8 cellular contexts compared by ENCODE assay signal in genomic region chr9:13568851-13569618, GRCh38.
A peak's percentile ranks its signal among the peaks of the same experiment; 100 is the strongest.
DNase-seq lines count a peak whose midpoint lies in the region; ATAC-seq and TF ChIP-seq lines count a peak whose summit lies in the region.

No MANE protein-coding gene starts in this region.

- H3K4me1 Mint-ChIP-seq in natural killer cell, result no peaks in the 10 kb centered on the region

- no peaks in the 10 kb centered on the region for H3K27me3 Mint-ChIP-seq in natural killer cell (ENCODE audit: low read depth in 2 of 2)

- peak overlapping the region in 3 of 4 experiments; percentile 22 to 40 (median 35) for H3K4me3 ChIP-seq in fibroblast of lung (replicated peaks in 1 of 4; ENCODE audit: control extremely low read depth in 1 of 4, insufficient read depth in 1 of 4, low read depth in 3 of 4, low read length in 4 of 4)

- H3K79me2 ChIP-seq in fibroblast of lung (ENCODE audit: control insufficient read depth, insufficient read depth, low read length), result no peaks in the 10 kb centered on the region

- H3K9me3 ChIP-seq in fibroblast of lung (ENCODE audit: control insufficient read depth, insufficient read depth, low read depth, low read length), result no peaks in the 10 kb centered on the region

- peaks cover 3 to 4% of the 10 kb centered on the region in 2 donors for H3K9me3 Mint-ChIP-seq in natural killer cell

- no peaks in the 10 kb centered on the region for H3K27me3 ChIP-seq in fibroblast of lung (ENCODE audit: control insufficient read depth, insufficient read depth, low read length)

- H3K4me3 Mint-ChIP-seq in natural killer cell, result no peak overlapping the region

- no peaks in the 10 kb centered on the region for H3K36me3 Mint-ChIP-seq in natural killer cell

- peak overlapping the region; percentile 84 for H2AFZ ChIP-seq in fibroblast of lung (ENCODE audit: low read length)

- no peaks in the 10 kb centered on the region for H4K20me1 ChIP-seq in fibroblast of lung (ENCODE audit: control insufficient read depth, extremely low read depth, insufficient read depth, low read length)

- intact Hi-C loops in natural killer cell (cut with micrococcal nuclease), result no loop called here

- peak overlapping the region; percentile 85 for H3K4me2 ChIP-seq in fibroblast of lung (ENCODE audit: extremely low read depth, insufficient read depth, low read length)

- TF ChIP-seq CTCF in fibroblast of lung (conservative IDR thresholded peaks at IDR 0.05 in 1 of 2, IDR thresholded peaks at IDR 0.05 in 1 of 2; ENCODE audit: low read depth in 1 of 2, low read length in 2 of 2) (no peak), natural killer cell (IDR thresholded peaks at IDR 0.05) (no peak)

- H3K36me3 ChIP-seq in fibroblast of lung (ENCODE audit: control insufficient read depth, insufficient read depth, low read length), result no peaks in the 10 kb centered on the region

- H3K9ac ChIP-seq in fibroblast of lung (ENCODE audit: insufficient read depth, low read length), result peak overlapping the region; percentile 37

- ATAC-seq in natural killer cell (no peak), HG02642 (IDR thresholded peaks at IDR 0.05; ENCODE audit: poor library complexity, unreplicated experiment) (no peak), HG02840 (IDR thresholded peaks at IDR 0.05; ENCODE audit: low FRiP score, unreplicated experiment) (no peak)

- peak; percentile 90 for DNase-seq in DMS79 treated with DMSO at 0.1 percent for 48 hours (lab: John Stamatoyannopoulos, UW)
- peak; percentile 84 for DNase-seq in NCI-H345 treated with DMSO at 0.1 percent for 48 hours (lab: John Stamatoyannopoulos, UW; ENCODE audit: unreplicated experiment)
- DNase-seq in fibroblast of lung (ENCODE audit: low read depth in 2 of 2), result peak in 1 of 2 donors; percentile 19
- peak; percentile 23 for DNase-seq in occipital lobe (lab: John Stamatoyannopoulos, UW)
- DNase-seq in SKM-1 treated with dmso at 0.1 percent for 144 hours (lab: John Stamatoyannopoulos, UW; ENCODE audit: unreplicated experiment), result no peak
- DNase-seq in natural killer cell, result no peak

- no peak overlapping the region for H3K27ac ChIP-seq in fibroblast of lung (ENCODE audit: insufficient read depth, low read length)

- H3K4me1 ChIP-seq in fibroblast of lung (ENCODE audit: control insufficient read depth, extremely low read depth, insufficient read depth, low read length), result no peaks in the 10 kb centered on the region

- H3K27ac Mint-ChIP-seq in natural killer cell, result no peak overlapping the region

Comparison
In these comparisons a context has a peak if more than half of its experiments do, and no peak if none do; other contexts are left out.
1. DNase-seq: peak in DMS79 treated with DMSO at 0.1 percent for 48 hours (single experiment), NCI-H345 treated with DMSO at 0.1 percent for 48 hours (single experiment) and occipital lobe (single experiment); none in SKM-1 treated with dmso at 0.1 percent for 144 hours (single experiment) and natural killer cell (single experiment).